1 cellular context compared by ENCODE assay signal in genomic region chr10:3043512-3044368, GRCh38.
TF ChIP-seq lines count a peak whose summit lies in the region.

No MANE protein-coding gene starts in this region.

TF ChIP-seq in GM23338, 12 proteins besides CTCF, POLR2A, EP300 and RAD21 (continued from another document):
- TF ChIP-seq, protein P1, sequence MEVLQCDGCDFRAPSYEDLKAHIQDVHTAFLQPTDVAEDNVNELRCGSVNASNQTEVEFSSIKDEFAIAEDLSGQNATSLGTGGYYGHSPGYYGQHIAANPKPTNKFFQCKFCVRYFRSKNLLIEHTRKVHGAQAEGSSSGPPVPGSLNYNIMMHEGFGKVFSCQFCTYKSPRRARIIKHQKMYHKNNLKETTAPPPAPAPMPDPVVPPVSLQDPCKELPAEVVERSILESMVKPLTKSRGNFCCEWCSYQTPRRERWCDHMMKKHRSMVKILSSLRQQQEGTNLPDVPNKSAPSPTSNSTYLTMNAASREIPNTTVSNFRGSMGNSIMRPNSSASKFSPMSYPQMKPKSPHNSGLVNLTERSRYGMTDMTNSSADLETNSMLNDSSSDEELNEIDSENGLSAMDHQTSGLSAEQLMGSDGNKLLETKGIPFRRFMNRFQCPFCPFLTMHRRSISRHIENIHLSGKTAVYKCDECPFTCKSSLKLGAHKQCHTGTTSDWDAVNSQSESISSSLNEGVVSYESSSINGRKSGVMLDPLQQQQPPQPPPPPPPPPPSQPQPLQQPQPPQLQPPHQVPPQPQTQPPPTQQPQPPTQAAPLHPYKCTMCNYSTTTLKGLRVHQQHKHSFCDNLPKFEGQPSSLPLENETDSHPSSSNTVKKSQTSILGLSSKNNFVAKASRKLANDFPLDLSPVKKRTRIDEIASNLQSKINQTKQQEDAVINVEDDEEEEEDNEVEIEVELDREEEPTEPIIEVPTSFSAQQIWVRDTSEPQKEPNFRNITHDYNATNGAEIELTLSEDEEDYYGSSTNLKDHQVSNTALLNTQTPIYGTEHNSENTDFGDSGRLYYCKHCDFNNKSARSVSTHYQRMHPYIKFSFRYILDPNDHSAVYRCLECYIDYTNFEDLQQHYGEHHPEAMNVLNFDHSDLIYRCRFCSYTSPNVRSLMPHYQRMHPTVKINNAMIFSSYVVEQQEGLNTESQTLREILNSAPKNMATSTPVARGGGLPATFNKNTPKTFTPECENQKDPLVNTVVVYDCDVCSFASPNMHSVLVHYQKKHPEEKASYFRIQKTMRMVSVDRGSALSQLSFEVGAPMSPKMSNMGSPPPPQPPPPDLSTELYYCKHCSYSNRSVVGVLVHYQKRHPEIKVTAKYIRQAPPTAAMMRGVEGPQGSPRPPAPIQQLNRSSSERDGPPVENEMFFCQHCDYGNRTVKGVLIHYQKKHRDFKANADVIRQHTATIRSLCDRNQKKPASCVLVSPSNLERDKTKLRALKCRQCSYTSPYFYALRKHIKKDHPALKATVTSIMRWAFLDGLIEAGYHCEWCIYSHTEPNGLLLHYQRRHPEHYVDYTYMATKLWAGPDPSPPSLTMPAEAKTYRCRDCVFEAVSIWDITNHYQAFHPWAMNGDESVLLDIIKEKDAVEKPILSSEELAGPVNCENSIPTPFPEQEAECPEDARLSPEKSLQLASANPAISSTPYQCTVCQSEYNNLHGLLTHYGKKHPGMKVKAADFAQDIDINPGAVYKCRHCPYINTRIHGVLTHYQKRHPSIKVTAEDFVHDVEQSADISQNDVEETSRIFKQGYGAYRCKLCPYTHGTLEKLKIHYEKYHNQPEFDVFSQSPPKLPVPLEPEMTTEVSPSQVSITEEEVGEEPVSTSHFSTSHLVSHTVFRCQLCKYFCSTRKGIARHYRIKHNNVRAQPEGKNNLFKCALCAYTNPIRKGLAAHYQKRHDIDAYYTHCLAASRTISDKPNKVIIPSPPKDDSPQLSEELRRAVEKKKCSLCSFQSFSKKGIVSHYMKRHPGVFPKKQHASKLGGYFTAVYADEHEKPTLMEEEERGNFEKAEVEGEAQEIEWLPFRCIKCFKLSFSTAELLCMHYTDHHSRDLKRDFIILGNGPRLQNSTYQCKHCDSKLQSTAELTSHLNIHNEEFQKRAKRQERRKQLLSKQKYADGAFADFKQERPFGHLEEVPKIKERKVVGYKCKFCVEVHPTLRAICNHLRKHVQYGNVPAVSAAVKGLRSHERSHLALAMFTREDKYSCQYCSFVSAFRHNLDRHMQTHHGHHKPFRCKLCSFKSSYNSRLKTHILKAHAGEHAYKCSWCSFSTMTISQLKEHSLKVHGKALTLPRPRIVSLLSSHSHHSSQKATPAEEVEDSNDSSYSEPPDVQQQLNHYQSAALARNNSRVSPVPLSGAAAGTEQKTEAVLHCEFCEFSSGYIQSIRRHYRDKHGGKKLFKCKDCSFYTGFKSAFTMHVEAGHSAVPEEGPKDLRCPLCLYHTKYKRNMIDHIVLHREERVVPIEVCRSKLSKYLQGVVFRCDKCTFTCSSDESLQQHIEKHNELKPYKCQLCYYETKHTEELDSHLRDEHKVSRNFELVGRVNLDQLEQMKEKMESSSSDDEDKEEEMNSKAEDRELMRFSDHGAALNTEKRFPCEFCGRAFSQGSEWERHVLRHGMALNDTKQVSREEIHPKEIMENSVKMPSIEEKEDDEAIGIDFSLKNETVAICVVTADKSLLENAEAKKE (CRISPR knock-in tag; IDR thresholded peaks at IDR 0.05) = no peak
- TF ChIP-seq ZNF114 (CRISPR knock-in tag; IDR thresholded peaks at IDR 0.05) (no peak), STAT1 (IDR thresholded peaks at IDR 0.05; ENCODE audit: unreplicated experiment) (no peak), EZH2phosphoT487 (IDR thresholded peaks at IDR 0.05; ENCODE audit: unreplicated experiment) (no peak), NANOG (IDR thresholded peaks at IDR 0.05; ENCODE audit: borderline replicate concordance) (no peak), JUNB (IDR thresholded peaks at IDR 0.05; ENCODE audit: unreplicated experiment) (no peak)
- TF ChIP-seq, protein P2, sequence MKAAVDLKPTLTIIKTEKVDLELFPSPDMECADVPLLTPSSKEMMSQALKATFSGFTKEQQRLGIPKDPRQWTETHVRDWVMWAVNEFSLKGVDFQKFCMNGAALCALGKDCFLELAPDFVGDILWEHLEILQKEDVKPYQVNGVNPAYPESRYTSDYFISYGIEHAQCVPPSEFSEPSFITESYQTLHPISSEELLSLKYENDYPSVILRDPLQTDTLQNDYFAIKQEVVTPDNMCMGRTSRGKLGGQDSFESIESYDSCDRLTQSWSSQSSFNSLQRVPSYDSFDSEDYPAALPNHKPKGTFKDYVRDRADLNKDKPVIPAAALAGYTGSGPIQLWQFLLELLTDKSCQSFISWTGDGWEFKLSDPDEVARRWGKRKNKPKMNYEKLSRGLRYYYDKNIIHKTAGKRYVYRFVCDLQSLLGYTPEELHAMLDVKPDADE (IDR thresholded peaks at IDR 0.05) = no peak
TF ChIP-seq in GM23338: peak in this region for 0.
